1 cellular context compared by ENCODE assay signal in genomic region chr13:109272595-109273325, GRCh38.
TF ChIP-seq lines count a peak whose summit lies in the region.

No MANE protein-coding gene starts in this region.

TF ChIP-seq in IMR-90, 13 proteins besides CTCF, POLR2A, EP300 and RAD21 (continued from another document):
- no peak for TF ChIP-seq USF2 (IDR thresholded peaks at IDR 0.05; ENCODE audit: low read depth, low read length)
- no peak for TF ChIP-seq CHD1 (IDR thresholded peaks at IDR 0.05; ENCODE audit: low read depth, low read length)
- no peak for TF ChIP-seq RCOR1 (IDR thresholded peaks at IDR 0.05; ENCODE audit: insufficient replicate concordance, low read length)
- TF ChIP-seq CEBPB (IDR thresholded peaks at IDR 0.05; ENCODE audit: low read depth, low read length), result no peak
- no peak for TF ChIP-seq ELK1 (IDR thresholded peaks at IDR 0.05; ENCODE audit: borderline replicate concordance, low read depth, low read length)
- TF ChIP-seq FOS (IDR thresholded peaks at IDR 0.05; ENCODE audit: low read depth, low read length), result no peak
- no peak for TF ChIP-seq RFX5 (IDR thresholded peaks at IDR 0.05; ENCODE audit: low read depth, low read length)
- TF ChIP-seq MXI1 (IDR thresholded peaks at IDR 0.05; ENCODE audit: borderline replicate concordance, low read depth, low read length), result no peak
